12 cellular contexts compared by ENCODE assay signal in genomic region chr5:111655169-111655924, GRCh38.
DNase-seq lines count a peak whose midpoint lies in the region; ATAC-seq, FAIRE-seq and TF ChIP-seq lines count a peak whose summit lies in the region.
"Had no signal": no experiment of that assay in that cellular context is flagged by ENCODE, and none has a peak within 500 bp of the region (broad histone marks: within the 10 kb centered on the region; RNA-seq: fewer than 3 reads in every experiment).

No MANE protein-coding gene starts in this region.

- POLR2A ChIA-PET in IMR-90 (lab: Charles Lee; ENCODE audit: unreplicated experiment) = no interaction called here

- no peak overlapping the region for H2BK20ac ChIP-seq in IMR-90 (ENCODE audit: low read depth, low read length)

- H3K36me3 ChIP-seq in IMR-90 (ENCODE audit: control insufficient read depth, insufficient read depth, low read length) (no peaks in the 10 kb centered on the region), body of pancreas (replicated peaks in 1 of 2; ENCODE audit: insufficient read depth in 1 of 2, low read depth in 2 of 2) (no peaks in the 10 kb centered on the region), heart right ventricle (no peaks in the 10 kb centered on the region)

- no peak overlapping the region for H3K27ac ChIP-seq in IMR-90 (ENCODE audit: insufficient read depth, low read length)
- peak overlapping the region in 2 of 4 donors; percentile 57 to 66 for H3K27ac ChIP-seq in body of pancreas
- peak overlapping the region in 1 of 10 donors; percentile 23 for H3K27ac ChIP-seq in heart right ventricle

- H2BK15ac ChIP-seq in IMR-90 (ENCODE audit: low read depth, low read length) = no peak overlapping the region

- TF ChIP-seq CTCF in IMR-90 (conservative IDR thresholded peaks at IDR 0.05; ENCODE audit: low read depth, low read length) (no peak), body of pancreas (IDR thresholded peaks at IDR 0.05) (no peak), heart right ventricle (IDR thresholded peaks at IDR 0.05) (no peak)

- TF ChIP-seq RAD21 in IMR-90 (IDR thresholded peaks at IDR 0.05; ENCODE audit: low read length) = no peak

- no peak overlapping the region for H2AK5ac ChIP-seq in IMR-90 (ENCODE audit: low read depth, low read length)

- H3K23ac ChIP-seq in IMR-90 (ENCODE audit: low read depth, low read length) = no peak overlapping the region

- H3K79me1 ChIP-seq in IMR-90 (ENCODE audit: low read depth in 1 of 2, low read length in 2 of 2) = no peaks in the 10 kb centered on the region

- no peak overlapping the region for H4K91ac ChIP-seq in IMR-90 (ENCODE audit: insufficient read depth, low read depth, low read length)

- H2AFZ ChIP-seq in IMR-90 (replicated peaks; ENCODE audit: low read length, poor library complexity) = no peak overlapping the region

- no peak overlapping the region for H3K14ac ChIP-seq in IMR-90 (replicated peaks; ENCODE audit: low read depth, low read length)

- H3K9me3 ChIP-seq in IMR-90 (ENCODE audit: control insufficient read depth, insufficient read depth, low read length) = no peaks in the 10 kb centered on the region
- H3K9me3 ChIP-seq in body of pancreas = no peaks in the 10 kb centered on the region
- H3K9me3 ChIP-seq in heart right ventricle = no peaks in the 10 kb centered on the region

- H3K4me1 ChIP-seq in IMR-90 (ENCODE audit: control insufficient read depth, insufficient read depth, low read length) (no peaks in the 10 kb centered on the region), body of pancreas (peaks cover 10% of the 10 kb centered on the region), heart right ventricle (no peaks in the 10 kb centered on the region)

- H4K8ac ChIP-seq in IMR-90 (ENCODE audit: low read depth in 2 of 2, low read length in 2 of 2) = no peak overlapping the region

- H3K27me3 ChIP-seq in IMR-90 (ENCODE audit: control insufficient read depth, insufficient read depth, low read length) (peaks cover 2% of the 10 kb centered on the region), body of pancreas (no peaks in the 10 kb centered on the region), heart right ventricle (no peaks in the 10 kb centered on the region)

- BruUV-seq in IMR-90 (replicated peaks; lab: Mats Ljungman, UMichigan) = no TSS peak

- no peak overlapping the region for H3K18ac ChIP-seq in IMR-90 (ENCODE audit: low read depth, low read length)

- WGBS in IMR-90 (ENCODE audit: extremely low coverage in 2 of 2, insufficient read length in 1 of 2), 2 experiments = no CpG with 5 or more reads among the region's 2 CpGs
- 19 to 26% methylated on average over 2 of the region's 2 CpGs for WGBS in body of pancreas, 2 donors
- WGBS in heart right ventricle, 2 donors = 59 to 64% methylated on average over 2 of the region's 2 CpGs

- no peak overlapping the region for H3K4me2 ChIP-seq in IMR-90 (ENCODE audit: low read depth, low read length)

- dilution Hi-C loops in IMR-90 (cut with HindIII; ENCODE audit: low sequenced_read_pairs, unreplicated experiment) = no loop called here

- no peak for FAIRE-seq in RCC 7860 (lab: Jason Lieb, UNC)

- no peak overlapping the region for H3K56ac ChIP-seq in IMR-90 (ENCODE audit: extremely low read depth, insufficient read depth, low read length)

- H2AK9ac ChIP-seq in IMR-90 (replicated peaks; ENCODE audit: low read depth, low read length, poor library complexity) = no peak overlapping the region

- no peaks in the 10 kb centered on the region for H3K9me1 ChIP-seq in IMR-90 (ENCODE audit: insufficient read depth, low read length)

- DNase-seq in IMR-90 (peak; percentile 70), body of pancreas (peak; percentile 10 to 58 (median 50)), heart right ventricle (peak in 1 of 2 donors; percentile 46), sciatic nerve (ENCODE audit: low spot score) (no peak), RCC 7860 (ENCODE audit: low spot score) (no peak)
- DNase-seq: activated CD8-positive, alpha-beta memory T cell treated with anti-CD3 and anti-CD28 coated beads, Interleukin-2, amount 10 ng/mL, durations not matched to agents 7 days and 5 days; NCI-H524; SHP77 treated with DMSO at 0.1 percent for 48 hours; substantia nigra had no signal

- intact Hi-C loops in IMR-90 (cut with micrococcal nuclease) = no loop called here
- intact Hi-C loops in body of pancreas (cut with DNase I) = no loop called here
- intact Hi-C loops in heart right ventricle (cut with DNase I) = no loop called here
- intact Hi-C loops in sciatic nerve (cut with DNase I) = no loop called here

- H3K4me3 ChIP-seq in IMR-90 (ENCODE audit: insufficient read depth, low read depth, low read length) (no peak overlapping the region), body of pancreas (no peak overlapping the region), heart right ventricle (no peak overlapping the region)

- H2BK5ac ChIP-seq in IMR-90 (ENCODE audit: low read depth, low read length, poor library complexity, severe bottlenecking) = no peak overlapping the region

- ATAC-seq in IMR-90 (ENCODE audit: low read depth) (peak; percentile 54; the same call in 1 of the 2 replicates), body of pancreas (peak; percentile 94), heart right ventricle (peak; percentile 76 to 94 (median 92)), sciatic nerve (peak; percentile 97), HG02763 (IDR thresholded peaks at IDR 0.05; ENCODE audit: unreplicated experiment) (no peak), HG02938 (IDR thresholded peaks at IDR 0.05; ENCODE audit: unreplicated experiment) (no peak), HG02884 (IDR thresholded peaks at IDR 0.05; ENCODE audit: unreplicated experiment) (no peak)
- ATAC-seq: activated CD8-positive, alpha-beta memory T cell treated with anti-CD3 and anti-CD28 coated beads, Interleukin-2, amount 10 ng/mL, durations not matched to agents 7 days and 5 days had no signal

- no peak overlapping the region for H4K5ac ChIP-seq in IMR-90 (ENCODE audit: low read depth, low read length)

- H2BK120ac ChIP-seq in IMR-90 (ENCODE audit: low read depth, low read length) = no peak overlapping the region

- CTCF ChIA-PET in IMR-90 (lab: Yijun Ruan, JAX) = no interaction called here

- H3K4ac ChIP-seq in IMR-90 (ENCODE audit: low read depth, low read length) = no peak overlapping the region

- no peak overlapping the region for H3K9ac ChIP-seq in IMR-90 (ENCODE audit: low read depth, low read length)

- TF ChIP-seq POLR2A in IMR-90 (IDR thresholded peaks at IDR 0.05; ENCODE audit: low read depth, low read length) (no peak), body of pancreas (IDR thresholded peaks at IDR 0.05) (no peak)

- in situ Hi-C loops in IMR-90 (cut with MboI; ENCODE audit: low sequenced_read_pairs) = no loop called here

- H4K20me1 ChIP-seq in IMR-90 (ENCODE audit: insufficient read depth, low read length) = no peaks in the 10 kb centered on the region

TF ChIP-seq in IMR-90, 13 proteins besides CTCF, POLR2A, EP300 and RAD21:
- TF ChIP-seq MAFK (IDR thresholded peaks at IDR 0.05; ENCODE audit: low read depth, low read length) (no peak), CEBPB (IDR thresholded peaks at IDR 0.05; ENCODE audit: low read depth, low read length) (peak; percentile 44; the same call in 1 of the 2 replicates)
TF ChIP-seq in IMR-90: peak in this region for 1.

Comparison
In these comparisons a context has a peak if more than half of its experiments do, and no peak if none do; other contexts are left out.
1. ATAC-seq: peak in IMR-90 (single experiment), body of pancreas (single experiment), heart right ventricle (8 of 8) and sciatic nerve (single experiment); none in HG02763 (single experiment), HG02938 (single experiment) and HG02884 (single experiment).
2. DNase-seq: peak in IMR-90 (single experiment) and body of pancreas (4 of 4); none in sciatic nerve (single experiment) and RCC 7860 (single experiment).